15 cellular contexts compared by ENCODE assay signal in the genomic region with DNA sequence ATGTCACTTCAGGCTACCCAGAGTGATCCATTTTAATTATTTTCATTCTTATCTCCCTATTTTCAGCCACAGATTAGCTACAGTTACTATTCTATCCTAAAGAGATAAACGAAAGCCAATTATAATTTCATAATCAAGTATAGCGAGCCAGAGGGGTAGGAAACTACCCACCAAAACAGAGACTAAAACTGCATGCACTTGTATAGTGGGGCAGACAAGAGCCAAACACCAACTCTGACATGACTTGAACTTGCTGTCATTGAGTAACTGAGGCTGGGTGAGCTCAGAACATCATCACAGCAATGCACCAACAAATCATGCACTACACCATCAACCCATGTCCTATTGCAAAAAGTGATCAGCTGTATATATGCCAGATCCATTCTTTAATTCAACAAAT.
DNase-seq lines count a peak whose midpoint lies in the region; ATAC-seq and TF ChIP-seq lines count a peak whose summit lies in the region.
"Had no signal": no experiment of that assay in that cellular context is flagged by ENCODE, and none has a peak within 500 bp of the region (broad histone marks: within the 10 kb centered on the region; RNA-seq: fewer than 3 reads in every experiment).

No MANE protein-coding gene starts in this region.

- H3K4me1 Mint-ChIP-seq in activated CD4-positive, alpha-beta T cell treated with anti-CD3 and anti-CD28 coated beads for 36 hours = no peaks in the 10 kb centered on the region
- no peaks in the 10 kb centered on the region for H3K4me1 Mint-ChIP-seq in activated CD8-positive, alpha-beta T cell treated with anti-CD3 and anti-CD28 coated beads, Interleukin-2, amount 10 ng/mL, durations not matched to agents 7 days and 5 days (ENCODE audit: low read depth)

- CTCF ChIA-PET in activated CD4-positive, alpha-beta T cell treated with anti-CD3 and anti-CD28 coated beads for 36 hours (lab: Charles Lee) = no interaction called here
- CTCF ChIA-PET in activated CD8-positive, alpha-beta T cell treated with anti-CD3 and anti-CD28 coated beads, Interleukin-2, amount 10 ng/mL, durations not matched to agents 7 days and 5 days (lab: Charles Lee) = no interaction called here

- H3K36me3 ChIP-seq in ACC112 (ENCODE audit: insufficient read depth, low read length) (peaks cover 36% of the 10 kb centered on the region), adipocyte (ENCODE audit: control insufficient read depth, insufficient read depth, low read length, severe bottlenecking) (peaks cover 19% of the 10 kb centered on the region), osteoblast (ENCODE audit: insufficient read depth, low read length) (peaks cover 50% of the 10 kb centered on the region)
- H3K36me3 ChIP-seq: BLaER1 treated with 17β-estradiol and CSF1 and Interleukin-3, amounts not matched to agents 10 nM and 100 nM had no signal

- no peak for DNase-seq in adipocyte (ENCODE audit: low read depth)
- DNase-seq in fibroblast of pulmonary artery (ENCODE audit: low read depth) = peak; percentile 28
- DNase-seq in osteoblast (ENCODE audit: insufficient read length, low spot score, missing footprints) = no peak
- DNase-seq in activated CD4-positive, alpha-beta T cell treated with anti-CD3 and anti-CD28 coated beads for 36 hours = no peak
- DNase-seq in cerebellar nuclear complex (lab: John Stamatoyannopoulos, UW) = no peak
- DNase-seq in activated CD8-positive, alpha-beta T cell treated with anti-CD3 and anti-CD28 coated beads, Interleukin-2, amount 10 ng/mL, durations not matched to agents 7 days and 5 days = no peak
- DNase-seq in HPDE6-E6E7 (ENCODE audit: extremely low spot score) = no peak
- DNase-seq: GF-D8, NCI-H2081 treated with DMSO at 0.1 percent for 48 hours, NCI-H510A treated with DMSO at 0.1 percent for 48 hours, SHP77 had no signal

- peak overlapping the region; percentile 52 for H3K4me2 ChIP-seq in osteoblast (ENCODE audit: insufficient read depth, low read length)
- H3K4me2 ChIP-seq: KMS-11 had no signal

- intact Hi-C loops in activated CD4-positive, alpha-beta T cell treated with anti-CD3 and anti-CD28 coated beads for 36 hours (cut with DNase I, micrococcal nuclease) = no loop called here

- peaks cover 90% of the 10 kb centered on the region for H3K79me2 ChIP-seq in ACC112 (ENCODE audit: control insufficient read depth, insufficient read depth, low read length, unreplicated experiment)
- H3K79me2 ChIP-seq in osteoblast (ENCODE audit: insufficient read depth, low read length) = peaks cover 94% of the 10 kb centered on the region

- H3K4me1 ChIP-seq in ACC112 (ENCODE audit: control insufficient read depth, insufficient read depth, low read length, unreplicated experiment) = peaks cover 85% of the 10 kb centered on the region
- H3K4me1 ChIP-seq in adipocyte (ENCODE audit: control insufficient read depth, insufficient read depth, low read length) = peaks cover 81% of the 10 kb centered on the region
- H3K4me1 ChIP-seq in osteoblast (ENCODE audit: insufficient read depth, low read length) = peaks cover 59% of the 10 kb centered on the region

- TF ChIP-seq CTCF in fibroblast of pulmonary artery (IDR thresholded peaks at IDR 0.05; ENCODE audit: low read length, missing control alignments) = no peak
- no peak for TF ChIP-seq CTCF in osteoblast (IDR thresholded peaks at IDR 0.05; ENCODE audit: extremely low read depth, low read depth, low read length)

- H3K27ac Mint-ChIP-seq in activated CD4-positive, alpha-beta T cell treated with anti-CD3 and anti-CD28 coated beads for 36 hours = no peak overlapping the region
- H3K27ac Mint-ChIP-seq in activated CD8-positive, alpha-beta T cell treated with anti-CD3 and anti-CD28 coated beads, Interleukin-2, amount 10 ng/mL, durations not matched to agents 7 days and 5 days = no peak overlapping the region

- no peaks in the 10 kb centered on the region for H3K9me3 ChIP-seq in adipocyte (ENCODE audit: control insufficient read depth, low read length)
- no peaks in the 10 kb centered on the region for H3K9me3 ChIP-seq in osteoblast (ENCODE audit: low read depth, low read length)
- H3K9me3 ChIP-seq: BLaER1 treated with 17β-estradiol and CSF1 and Interleukin-3, amounts not matched to agents 10 nM and 100 nM had no signal

- H2AFZ ChIP-seq in ACC112 (ENCODE audit: low read length, unreplicated experiment) = no peak overlapping the region
- H2AFZ ChIP-seq in osteoblast (ENCODE audit: low read length) = no peak overlapping the region

- H3K27ac ChIP-seq in ACC112 (ENCODE audit: low read depth, low read length) (peak overlapping the region; percentile 99), osteoblast (ENCODE audit: low read depth, low read length) (peak overlapping the region; percentile 92)
- H3K27ac ChIP-seq: BLaER1 treated with 17β-estradiol and CSF1 and Interleukin-3, amounts not matched to agents 10 nM and 100 nM; KMS-11 had no signal

- POLR2A ChIA-PET in activated CD4-positive, alpha-beta T cell treated with anti-CD3 and anti-CD28 coated beads for 36 hours (lab: Charles Lee) = no interaction called here
- POLR2A ChIA-PET in activated CD8-positive, alpha-beta T cell treated with anti-CD3 and anti-CD28 coated beads, Interleukin-2, amount 10 ng/mL, durations not matched to agents 7 days and 5 days (lab: Charles Lee) = no interaction called here

- H3K9me3 Mint-ChIP-seq in activated CD4-positive, alpha-beta T cell treated with anti-CD3 and anti-CD28 coated beads for 36 hours (ENCODE audit: low read depth) = no peaks in the 10 kb centered on the region
- no peaks in the 10 kb centered on the region for H3K9me3 Mint-ChIP-seq in activated CD8-positive, alpha-beta T cell treated with anti-CD3 and anti-CD28 coated beads, Interleukin-2, amount 10 ng/mL, durations not matched to agents 7 days and 5 days (ENCODE audit: insufficient read depth)

- peaks cover 1% of the 10 kb centered on the region for H3K27me3 Mint-ChIP-seq in activated CD4-positive, alpha-beta T cell treated with anti-CD3 and anti-CD28 coated beads for 36 hours
- peaks cover 5% of the 10 kb centered on the region for H3K27me3 Mint-ChIP-seq in activated CD8-positive, alpha-beta T cell treated with anti-CD3 and anti-CD28 coated beads, Interleukin-2, amount 10 ng/mL, durations not matched to agents 7 days and 5 days (ENCODE audit: low read depth)

- peak overlapping the region; percentile 84 for H3K4me3 ChIP-seq in ACC112 (ENCODE audit: low read depth, low read length)
- peak overlapping the region; percentile 70 for H3K4me3 ChIP-seq in adipocyte (ENCODE audit: low read length)
- no peak overlapping the region for H3K4me3 ChIP-seq in fibroblast of pulmonary artery (replicated peaks; ENCODE audit: low read depth, low read length)
- H3K4me3 ChIP-seq in osteoblast (ENCODE audit: insufficient read depth, low read length) = no peak overlapping the region
- H3K4me3 ChIP-seq: BLaER1 treated with 17β-estradiol and CSF1 and Interleukin-3, amounts not matched to agents 10 nM and 100 nM had no signal

- no peaks in the 10 kb centered on the region for H3K36me3 Mint-ChIP-seq in activated CD4-positive, alpha-beta T cell treated with anti-CD3 and anti-CD28 coated beads for 36 hours (ENCODE audit: low read depth)
- H3K36me3 Mint-ChIP-seq in activated CD8-positive, alpha-beta T cell treated with anti-CD3 and anti-CD28 coated beads, Interleukin-2, amount 10 ng/mL, durations not matched to agents 7 days and 5 days (ENCODE audit: low read depth) = no peaks in the 10 kb centered on the region

- no peak overlapping the region for H3K4me3 Mint-ChIP-seq in activated CD4-positive, alpha-beta T cell treated with anti-CD3 and anti-CD28 coated beads for 36 hours
- H3K4me3 Mint-ChIP-seq in activated CD8-positive, alpha-beta T cell treated with anti-CD3 and anti-CD28 coated beads, Interleukin-2, amount 10 ng/mL, durations not matched to agents 7 days and 5 days = no peak overlapping the region

- H3K27me3 ChIP-seq in ACC112 (ENCODE audit: insufficient read depth, low read length) (no peaks in the 10 kb centered on the region), adipocyte (replicated peaks; ENCODE audit: control insufficient read depth, insufficient read depth, low read length) (no peaks in the 10 kb centered on the region), osteoblast (ENCODE audit: insufficient read depth, low read length) (no peaks in the 10 kb centered on the region)
- H3K27me3 ChIP-seq: BLaER1 treated with 17β-estradiol and CSF1 and Interleukin-3, amounts not matched to agents 10 nM and 100 nM had no signal

- H4K20me1 ChIP-seq in osteoblast (ENCODE audit: insufficient read depth, low read length) = peaks cover 9% of the 10 kb centered on the region
- H4K20me1 ChIP-seq: BLaER1 treated with 17β-estradiol and CSF1 and Interleukin-3, amounts not matched to agents 10 nM and 100 nM had no signal

- H3K9ac ChIP-seq in adipocyte (ENCODE audit: low read length) = peak overlapping the region; percentile 11
- H3K9ac ChIP-seq: BLaER1 treated with 17β-estradiol and CSF1 and Interleukin-3, amounts not matched to agents 10 nM and 100 nM; KMS-11 had no signal

- no peak for ATAC-seq in activated CD4-positive, alpha-beta T cell treated with anti-CD3 and anti-CD28 coated beads for 36 hours
- no peak for ATAC-seq in activated CD8-positive, alpha-beta T cell treated with anti-CD3 and anti-CD28 coated beads, Interleukin-2, amount 10 ng/mL, durations not matched to agents 7 days and 5 days
- ATAC-seq: Panc1 had no signal

Comparison
In these comparisons a context has a peak if more than half of its experiments do, and no peak if none do; other contexts are left out.
1. H3K4me3 ChIP-seq: peak in ACC112 (single experiment) and adipocyte (single experiment); none in fibroblast of pulmonary artery (single experiment) and osteoblast (single experiment).